In genomic region chr19:5273782-5274181, GRCh38 we compare ENCODE assay signal across 21 cellular contexts.
A peak's percentile ranks its signal among the peaks of the same experiment; 100 is the strongest.
DNase-seq lines count a peak whose midpoint lies in the region; ATAC-seq, FAIRE-seq and TF ChIP-seq lines count a peak whose summit lies in the region.
"Had no signal": no experiment of that assay in that cellular context is flagged by ENCODE, and none has a peak within 500 bp of the region (broad histone marks: within the 10 kb centered on the region; RNA-seq: fewer than 3 reads in every experiment).

No MANE protein-coding gene starts in this region.

- H3K9me1 ChIP-seq in IMR-90 (ENCODE audit: insufficient read depth, low read length) = peaks cover 9% of the 10 kb centered on the region

- H3K23ac ChIP-seq in IMR-90 (ENCODE audit: low read depth, low read length) = no peak overlapping the region

- H4K91ac ChIP-seq in IMR-90 (ENCODE audit: insufficient read depth, low read depth, low read length) = no peak overlapping the region

- DNase-seq in A549 (ENCODE audit: low read depth in 1 of 2, low spot score in 1 of 2) (no peak), IMR-90 (no peak), endothelial cell (ENCODE audit: low spot score) (no peak), osteoblast (ENCODE audit: insufficient read length, low spot score, missing footprints) (peak; percentile 74), Calu3 (no peak), psoas muscle (no peak), NCI-H446 treated with DMSO at 0.1 percent for 48 hours (lab: John Stamatoyannopoulos, UW) (no peak)
- DNase-seq: AML-193; Caco-2; CD4-positive, alpha-beta T cell; DMS153; DMS79; GDM1; HFFc6 had no signal

- H3K27me3 Mint-ChIP-seq in endothelial cell (ENCODE audit: unreplicated experiment) = peaks cover 5% of the 10 kb centered on the region
- H3K27me3 Mint-ChIP-seq in Calu3 (ENCODE audit: unreplicated experiment) = no peaks in the 10 kb centered on the region
- H3K27me3 Mint-ChIP-seq: CD4-positive, alpha-beta T cell had no signal

- H3K27ac ChIP-seq in A549 = no peak overlapping the region
- no peak overlapping the region for H3K27ac ChIP-seq in IMR-90 (ENCODE audit: insufficient read depth, low read length)
- no peak overlapping the region for H3K27ac ChIP-seq in osteoblast (ENCODE audit: low read depth, low read length)
- H3K27ac ChIP-seq in psoas muscle = no peak overlapping the region
- H3K27ac ChIP-seq: C4-2B had no signal

- H3K36me3 Mint-ChIP-seq in endothelial cell (ENCODE audit: low read depth, unreplicated experiment) = peaks cover 6% of the 10 kb centered on the region
- no peaks in the 10 kb centered on the region for H3K36me3 Mint-ChIP-seq in Calu3 (ENCODE audit: insufficient read depth, unreplicated experiment)

- H3K4me1 Mint-ChIP-seq in endothelial cell (ENCODE audit: unreplicated experiment) = no peaks in the 10 kb centered on the region
- no peaks in the 10 kb centered on the region for H3K4me1 Mint-ChIP-seq in Calu3 (ENCODE audit: low read depth, unreplicated experiment)
- H3K4me1 Mint-ChIP-seq: GM23338 had no signal

- ATAC-seq in A549 (no peak), IMR-90 (ENCODE audit: low read depth) (no peak), psoas muscle (no peak)
- ATAC-seq: GM23338, HCT116 had no signal

- TF ChIP-seq EP300 in A549 (IDR thresholded peaks at IDR 0.05) = no peak

- no peak overlapping the region for H3K4ac ChIP-seq in IMR-90 (ENCODE audit: low read depth, low read length)

- TF ChIP-seq CTCF in A549 (IDR thresholded peaks at IDR 0.05) (no peak), IMR-90 (conservative IDR thresholded peaks at IDR 0.05; ENCODE audit: low read depth, low read length) (no peak), endothelial cell (IDR thresholded peaks at IDR 0.05; ENCODE audit: unreplicated experiment) (no peak), osteoblast (IDR thresholded peaks at IDR 0.05; ENCODE audit: extremely low read depth, low read depth, low read length) (no peak), Calu3 (IDR thresholded peaks at IDR 0.05; ENCODE audit: unreplicated experiment) (no peak), psoas muscle (IDR thresholded peaks at IDR 0.05) (no peak)

- H3K79me1 ChIP-seq in IMR-90 (ENCODE audit: low read depth in 1 of 2, low read length in 2 of 2) = peaks cover 0 to 3% of the 10 kb centered on the region in 2 experiments; a peak in 3 of 4 replicates

- dilution Hi-C loops in IMR-90 (cut with HindIII; ENCODE audit: low sequenced_read_pairs, unreplicated experiment) = no loop called here

- no peak overlapping the region for H4K5ac ChIP-seq in IMR-90 (ENCODE audit: low read depth, low read length)

- no peaks in the 10 kb centered on the region for H3K4me1 ChIP-seq in A549
- no peaks in the 10 kb centered on the region for H3K4me1 ChIP-seq in IMR-90 (ENCODE audit: control insufficient read depth, insufficient read depth, low read length)
- no peaks in the 10 kb centered on the region for H3K4me1 ChIP-seq in osteoblast (ENCODE audit: insufficient read depth, low read length)
- H3K4me1 ChIP-seq in psoas muscle = no peaks in the 10 kb centered on the region
- H3K4me1 ChIP-seq: Caco-2 had no signal

- H3K9me3 ChIP-seq in A549 (no peaks in the 10 kb centered on the region), IMR-90 (ENCODE audit: control insufficient read depth, insufficient read depth, low read length) (no peaks in the 10 kb centered on the region), osteoblast (ENCODE audit: low read depth, low read length) (no peaks in the 10 kb centered on the region), psoas muscle (no peaks in the 10 kb centered on the region)
- H3K9me3 ChIP-seq: Caco-2 had no signal

- H3K4me3 ChIP-seq in A549 = no peak overlapping the region
- H3K4me3 ChIP-seq in IMR-90 (ENCODE audit: insufficient read depth, low read depth, low read length) = no peak overlapping the region
- H3K4me3 ChIP-seq in osteoblast (ENCODE audit: insufficient read depth, low read length) = no peak overlapping the region
- no peak overlapping the region for H3K4me3 ChIP-seq in psoas muscle
- H3K4me3 ChIP-seq: GM23338 had no signal

- H3K27me3 ChIP-seq in IMR-90 (ENCODE audit: control insufficient read depth, insufficient read depth, low read length) (no peaks in the 10 kb centered on the region), osteoblast (ENCODE audit: insufficient read depth, low read length) (no peaks in the 10 kb centered on the region), psoas muscle (ENCODE audit: insufficient read depth in 3 of 3, low read length in 2 of 3) (no peaks in the 10 kb centered on the region)

- in situ Hi-C loops in IMR-90 (cut with MboI; ENCODE audit: low sequenced_read_pairs) = no loop called here

- H2BK5ac ChIP-seq in IMR-90 (ENCODE audit: low read depth, low read length, poor library complexity, severe bottlenecking) = no peak overlapping the region

- no peak overlapping the region for H3K14ac ChIP-seq in IMR-90 (replicated peaks; ENCODE audit: low read depth, low read length)

- no peak overlapping the region for H3K9ac ChIP-seq in IMR-90 (ENCODE audit: low read depth, low read length)

- intact Hi-C loops in IMR-90 (cut with micrococcal nuclease) (no loop called here), Calu3 (cut with micrococcal nuclease; ENCODE audit: unreplicated experiment) (no loop called here), psoas muscle (cut with DNase I) (no loop called here)

- H3K36me3 ChIP-seq in IMR-90 (ENCODE audit: control insufficient read depth, insufficient read depth, low read length) = peaks cover 44% of the 10 kb centered on the region
- peaks cover 21% of the 10 kb centered on the region for H3K36me3 ChIP-seq in osteoblast (ENCODE audit: insufficient read depth, low read length)
- peaks cover 0 to 35% of the 10 kb centered on the region in 2 donors for H3K36me3 ChIP-seq in psoas muscle (ENCODE audit: insufficient read depth in 1 of 2, low read depth in 1 of 2)

- no peak overlapping the region for H3K18ac ChIP-seq in IMR-90 (ENCODE audit: low read depth, low read length)

- WGBS in A549 (ENCODE audit: missing lambda C conversion rate) = 91% methylated on average over 3 of the region's 7 CpGs
- 98% methylated on average over 6 of the region's 7 CpGs; no CpG with 5 or more reads in 1 of the 2 experiments for WGBS in IMR-90 (ENCODE audit: extremely low coverage in 2 of 2, insufficient read length in 1 of 2), 2 experiments
- WGBS in psoas muscle, 3 donors = 94 to 95% (median 95%) methylated on average over 7 of the region's 7 CpGs

- TF ChIP-seq RAD21 in A549 (conservative IDR thresholded peaks at IDR 0.05 in 1 of 2, IDR thresholded peaks at IDR 0.05 in 1 of 2) (no peak), IMR-90 (IDR thresholded peaks at IDR 0.05; ENCODE audit: low read length) (no peak)

- POLR2A ChIA-PET in A549 (lab: Yijun Ruan, JAX) (no interaction called here), IMR-90 (lab: Charles Lee; ENCODE audit: unreplicated experiment) (no interaction called here)

- no peak overlapping the region for H4K8ac ChIP-seq in IMR-90 (ENCODE audit: low read depth in 2 of 2, low read length in 2 of 2)

- H2AK5ac ChIP-seq in IMR-90 (ENCODE audit: low read depth, low read length) = no peak overlapping the region

- H3K4me3 Mint-ChIP-seq in endothelial cell (ENCODE audit: unreplicated experiment) (peak overlapping the region; percentile 13), Calu3 (ENCODE audit: low read depth, unreplicated experiment) (no peak overlapping the region)
- H3K4me3 Mint-ChIP-seq: CD4-positive, alpha-beta T cell; GM23338; HFFc6 had no signal

- H3K4me2 ChIP-seq in A549 (no peak overlapping the region), IMR-90 (ENCODE audit: low read depth, low read length) (no peak overlapping the region), osteoblast (ENCODE audit: insufficient read depth, low read length) (no peak overlapping the region)
- H3K4me2 ChIP-seq: GM23338 had no signal

- no peaks in the 10 kb centered on the region for H3K79me2 ChIP-seq in osteoblast (ENCODE audit: insufficient read depth, low read length)

- no peak overlapping the region for H3K56ac ChIP-seq in IMR-90 (ENCODE audit: extremely low read depth, insufficient read depth, low read length)

- BruUV-seq in IMR-90 (replicated peaks; lab: Mats Ljungman, UMichigan) (no TSS peak), Calu3 (replicated peaks; lab: Mats Ljungman, UMichigan) (no TSS peak)

- TF ChIP-seq POLR2A in A549 (IDR thresholded peaks at IDR 0.05; ENCODE audit: low read length) (no peak), IMR-90 (IDR thresholded peaks at IDR 0.05; ENCODE audit: low read depth, low read length) (no peak)

- no peak overlapping the region for H2BK15ac ChIP-seq in IMR-90 (ENCODE audit: low read depth, low read length)

- H3K9me3 Mint-ChIP-seq in endothelial cell (ENCODE audit: unreplicated experiment) (no peaks in the 10 kb centered on the region), Calu3 (ENCODE audit: low read depth, unreplicated experiment) (no peaks in the 10 kb centered on the region)
- H3K9me3 Mint-ChIP-seq: CD4-positive, alpha-beta T cell; GM23338; HFFc6 had no signal

- no peak overlapping the region for H2BK120ac ChIP-seq in IMR-90 (ENCODE audit: low read depth, low read length)

- H2AFZ ChIP-seq in IMR-90 (replicated peaks; ENCODE audit: low read length, poor library complexity) (no peak overlapping the region), osteoblast (ENCODE audit: low read length) (no peak overlapping the region)
- H2AFZ ChIP-seq: GM23338 had no signal

- H2AK9ac ChIP-seq in IMR-90 (replicated peaks; ENCODE audit: low read depth, low read length, poor library complexity) = peak overlapping the region; percentile 42

- CTCF ChIA-PET in A549 (lab: Yijun Ruan, JAX) = no interaction called here
- CTCF ChIA-PET in IMR-90 (lab: Yijun Ruan, JAX) = no interaction called here
- CTCF ChIA-PET in Calu3 (lab: Charles Lee) = no interaction called here

- no peak overlapping the region for H2BK20ac ChIP-seq in IMR-90 (ENCODE audit: low read depth, low read length)

- H3K27ac Mint-ChIP-seq in endothelial cell (ENCODE audit: unreplicated experiment) = no peak overlapping the region
- H3K27ac Mint-ChIP-seq in Calu3 (ENCODE audit: unreplicated experiment) = no peak overlapping the region
- H3K27ac Mint-ChIP-seq: CD4-positive, alpha-beta T cell; GM23338; HFFc6 had no signal

- H4K20me1 ChIP-seq in IMR-90 (ENCODE audit: insufficient read depth, low read length) (no peaks in the 10 kb centered on the region), osteoblast (ENCODE audit: insufficient read depth, low read length) (peaks cover 12% of the 10 kb centered on the region)

- FAIRE-seq in A549 (lab: Jason Lieb, UNC) = no peak
- FAIRE-seq: A204.1, GM12892, GM18507, H54 had no signal

TF ChIP-seq in A549, 52 proteins besides CTCF, POLR2A, EP300 and RAD21 (continues in another document):
- TF ChIP-seq ZFP36 (IDR thresholded peaks at IDR 0.05; ENCODE audit: borderline replicate concordance, partially characterized antibody) = peak; percentile 10

TF ChIP-seq in IMR-90, 13 proteins besides CTCF, POLR2A, EP300 and RAD21 (continues in another document):
- no peak for TF ChIP-seq BHLHE40 (IDR thresholded peaks at IDR 0.05; ENCODE audit: low read depth, low read length)
- TF ChIP-seq FOS (IDR thresholded peaks at IDR 0.05; ENCODE audit: low read depth, low read length) = no peak
- TF ChIP-seq CEBPB (IDR thresholded peaks at IDR 0.05; ENCODE audit: low read depth, low read length) = no peak
- no peak for TF ChIP-seq RCOR1 (IDR thresholded peaks at IDR 0.05; ENCODE audit: insufficient replicate concordance, low read length)
